In the genomic region with DNA sequence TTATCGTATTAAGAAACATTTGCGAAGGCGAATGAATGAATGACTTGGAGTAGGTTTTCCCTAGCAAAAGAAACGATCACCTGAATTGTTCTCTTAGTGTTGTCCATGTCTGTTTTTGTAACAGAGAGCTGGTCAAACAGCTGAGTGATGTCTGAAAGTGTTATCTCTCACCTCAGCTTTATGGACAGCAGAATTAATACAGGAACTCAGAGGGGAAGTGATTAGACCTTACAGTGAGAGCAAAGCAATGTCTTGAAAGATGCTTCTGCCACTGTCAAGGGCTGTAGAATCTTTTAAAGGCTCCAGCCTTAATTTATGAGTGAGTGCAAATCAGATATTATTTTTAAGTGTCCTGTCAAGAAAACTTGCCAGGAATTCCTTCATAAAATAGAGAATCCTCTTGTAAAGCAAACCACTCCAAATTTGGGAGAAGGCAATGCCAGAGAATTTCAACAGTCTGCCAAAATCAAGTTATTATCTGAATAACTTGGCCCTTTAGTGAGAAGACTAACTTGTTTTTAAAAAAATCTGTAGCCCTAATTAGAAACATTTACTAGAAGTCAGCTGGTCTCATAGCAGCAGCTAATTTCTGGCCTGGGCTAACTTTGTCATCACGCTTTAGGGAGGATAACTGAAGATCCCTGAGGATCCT, we compare ENCODE assay signal across 15 cellular contexts.
A peak's percentile ranks its signal among the peaks of the same experiment; 100 is the strongest.
DNase-seq lines count a peak whose midpoint lies in the region; ATAC-seq and TF ChIP-seq lines count a peak whose summit lies in the region.
"Had no signal": no experiment of that assay in that cellular context is flagged by ENCODE, and none has a peak within 500 bp of the region (broad histone marks: within the 10 kb centered on the region; RNA-seq: fewer than 3 reads in every experiment).

No MANE protein-coding gene starts in this region.

- DNase-seq in EH (ENCODE audit: low read depth) = peak; percentile 95
- no peak for DNase-seq in T-cell
- no peak for DNase-seq in heart left ventricle
- no peak for DNase-seq in spleen
- no peak for DNase-seq in NCI-H1930 (lab: John Stamatoyannopoulos, UW)
- DNase-seq in NOMO-1 treated with dmso at 0.1 percent for 144 hours (lab: John Stamatoyannopoulos, UW; ENCODE audit: unreplicated experiment) = no peak
- no peak for DNase-seq in GDM1 (lab: John Stamatoyannopoulos, UW)
- DNase-seq: activated CD4-positive, CD25-positive, alpha-beta regulatory T cell; brain microvascular endothelial cell; esophagus squamous epithelium; left colon; MV-4-11; NCI-H774 had no signal

- no peak for TF ChIP-seq CTCF in heart left ventricle (IDR thresholded peaks at IDR 0.05)
- no peak for TF ChIP-seq CTCF in spleen (IDR thresholded peaks at IDR 0.05 in 8 of 11, conservative IDR thresholded peaks at IDR 0.05 in 3 of 11)

- peak overlapping the region in 8 of 12 donors; percentile 1 to 65 (median 46) for H3K27ac ChIP-seq in heart left ventricle
- H3K27ac ChIP-seq in spleen = peak overlapping the region in 7 of 8 donors; percentile 13 to 51 (median 39)
- H3K27ac ChIP-seq: brain microvascular endothelial cell had no signal

- H3K27me3 ChIP-seq in heart left ventricle (no peaks in the 10 kb centered on the region), spleen (replicated peaks in 1 of 7) (no peaks in the 10 kb centered on the region)
- H3K27me3 ChIP-seq: brain microvascular endothelial cell, esophagus squamous epithelium had no signal

- POLR2A ChIA-PET in T-cell (lab: Charles Lee) = interaction anchor here in 1 of 2 donors (0.5 kb wide), 1 partner anchor 87 kb away, joined by 4 read pairs; no protein-coding TSS in a partner anchor

- H3K4me1 ChIP-seq in heart left ventricle (peaks cover 0 to 48% (median 21%) of the 10 kb centered on the region in 12 donors), spleen (peaks cover 5 to 25% (median 11%) of the 10 kb centered on the region in 6 donors)

- CTCF ChIA-PET in T-cell (lab: Charles Lee) = no interaction called here

- peak overlapping the region; percentile 41 to 66 for H3K27ac Mint-ChIP-seq in T-cell
- H3K27ac Mint-ChIP-seq: CD14-positive monocyte had no signal

- H3K36me3 ChIP-seq in heart left ventricle (no peaks in the 10 kb centered on the region), spleen (no peaks in the 10 kb centered on the region)
- H3K36me3 ChIP-seq: brain microvascular endothelial cell, esophagus squamous epithelium had no signal

- no peak for TF ChIP-seq POLR2A in heart left ventricle (IDR thresholded peaks at IDR 0.05)
- TF ChIP-seq POLR2A in spleen (IDR thresholded peaks at IDR 0.05) = no peak

- H3K9me3 ChIP-seq in heart left ventricle (peaks cover 0 to 19% (median 3%) of the 10 kb centered on the region in 12 donors), spleen (peaks cover 0 to 25% (median 13%) of the 10 kb centered on the region in 8 donors)
- H3K9me3 ChIP-seq: esophagus squamous epithelium had no signal

- ATAC-seq in T-cell (replicated peaks in 1 of 4) = no peak
- peak in 2 of 4 donors; percentile 35 to 58 for ATAC-seq in heart left ventricle
- ATAC-seq: left colon, Panc1 had no signal

- peaks cover 0 to 26% (median 12%) of the 10 kb centered on the region in 3 donors for H3K9me3 Mint-ChIP-seq in T-cell

- 53 to 66% (median 60%) methylated on average over 5 of the region's 5 CpGs for WGBS in heart left ventricle, 4 donors
- 72 to 88% (median 84%) methylated on average over 5 of the region's 5 CpGs for WGBS in spleen, 5 donors

- no peaks in the 10 kb centered on the region for H3K27me3 Mint-ChIP-seq in T-cell

- peaks cover 15 to 41% (median 34%) of the 10 kb centered on the region in 3 donors for H3K4me1 Mint-ChIP-seq in T-cell

- peaks cover 15% of the 10 kb centered on the region for H3K36me3 Mint-ChIP-seq in T-cell
- H3K36me3 Mint-ChIP-seq: CD14-positive monocyte had no signal

- H3K4me3 Mint-ChIP-seq in T-cell = no peak overlapping the region
- H3K4me3 Mint-ChIP-seq: CD14-positive monocyte had no signal

- intact Hi-C loops in heart left ventricle (cut with DNase I) (no loop called here), spleen (cut with DNase I; ENCODE audit: low total_unique reads) (no loop called here)

- H3K4me3 ChIP-seq in heart left ventricle = no peak overlapping the region
- no peak overlapping the region for H3K4me3 ChIP-seq in spleen
- H3K4me3 ChIP-seq: esophagus squamous epithelium had no signal
